In the genomic region with DNA sequence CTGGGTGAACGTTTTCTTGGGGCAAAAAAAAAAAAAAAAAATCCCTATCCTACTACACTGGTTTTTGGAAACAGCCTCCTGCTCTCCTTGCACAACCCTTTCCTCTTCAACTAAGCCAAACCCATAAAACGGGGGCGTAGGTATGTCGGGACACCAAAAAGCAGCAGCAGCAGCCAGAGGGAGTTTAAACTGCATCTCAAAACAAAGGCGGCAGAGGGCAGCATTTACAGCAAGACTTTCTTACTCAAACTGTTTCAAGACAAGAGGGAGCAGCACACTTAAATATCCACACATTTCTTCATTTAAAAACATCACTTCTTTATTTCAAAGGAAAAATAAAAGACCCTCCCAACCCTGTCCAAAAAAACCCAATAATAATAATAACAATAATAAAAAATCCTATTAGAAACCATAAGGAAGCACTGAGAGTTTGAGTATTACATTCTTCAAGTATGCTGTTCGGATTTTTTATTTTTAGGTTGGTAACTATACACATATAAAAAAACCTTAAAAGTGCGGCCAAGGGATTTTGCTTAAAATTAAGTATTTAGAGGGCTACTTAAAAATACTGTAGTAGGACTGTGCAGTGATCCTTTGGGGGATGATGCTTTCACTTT, we compare ENCODE assay signal across 7 cellular contexts.
DNase-seq lines count a peak whose midpoint lies in the region; ATAC-seq, FAIRE-seq and TF ChIP-seq lines count a peak whose summit lies in the region.

No MANE protein-coding gene starts in this region.

- H4K20me1 ChIP-seq in MM.1S (ENCODE audit: insufficient read depth, low read length) = no peaks in the 10 kb centered on the region

- H3K4me2 ChIP-seq in MM.1S (ENCODE audit: low read depth, low read length) = no peak overlapping the region

- no peaks in the 10 kb centered on the region for H3K27me3 ChIP-seq in MM.1S (replicated peaks; ENCODE audit: insufficient read depth, low read length)

- H3F3A ChIP-seq in MM.1S (ENCODE audit: insufficient read depth, low read length) = no peaks in the 10 kb centered on the region

- no peaks in the 10 kb centered on the region for H3K9me3 ChIP-seq in MM.1S (replicated peaks; ENCODE audit: insufficient read depth, low read length)

- FAIRE-seq in TTC549 (lab: Jason Lieb, UNC) = peak; percentile 72

- no peak overlapping the region for H3K27ac ChIP-seq in MM.1S (ENCODE audit: low read length)

- no peaks in the 10 kb centered on the region for H3K9me2 ChIP-seq in MM.1S (replicated peaks; ENCODE audit: insufficient read depth, low read length)

- TF ChIP-seq CTCF in MM.1S (IDR thresholded peaks at IDR 0.05; ENCODE audit: low read length) (peak; percentile 54), cardiac fibroblast (IDR thresholded peaks at IDR 0.05; ENCODE audit: low read depth, low read length) (peak; percentile 66)

- no peaks in the 10 kb centered on the region for H3K36me3 ChIP-seq in MM.1S (replicated peaks; ENCODE audit: insufficient read depth, low read length)

- ATAC-seq in HG03571 (IDR thresholded peaks at IDR 0.05; ENCODE audit: unreplicated experiment) = no peak

- H3K4me1 ChIP-seq in MM.1S (ENCODE audit: low read length) = no peaks in the 10 kb centered on the region

- H3K4me3 ChIP-seq in MM.1S (ENCODE audit: low read length) (no peak overlapping the region), cardiac fibroblast (replicated peaks in 1 of 2; ENCODE audit: low read depth in 2 of 2, low read length in 2 of 2) (no peak overlapping the region)

- no peak overlapping the region for H3K9ac ChIP-seq in MM.1S (ENCODE audit: low read length)

- no peaks in the 10 kb centered on the region for H3K79me2 ChIP-seq in MM.1S (ENCODE audit: low read length)

- no peak overlapping the region for H2AFZ ChIP-seq in MM.1S (ENCODE audit: low read length)

- peak; percentile 76 for DNase-seq in GM03348 (ENCODE audit: low spot score)
- peak; percentile 43 for DNase-seq in MM.1S
- peak; percentile 90 to 94 for DNase-seq in cardiac fibroblast (ENCODE audit: low read depth in 2 of 2)
- DNase-seq in kidney glomerular epithelial cell (lab: John Stamatoyannopoulos, UW) = peak; percentile 53
- DNase-seq in stimulated activated CD4-positive, alpha-beta T cell treated with anti-CD3 and anti-CD28 coated beads, Interleukin-2, amount 100 ng/mL, for 48 hours = peak; percentile 49 to 51
